22 cellular contexts compared by ENCODE assay signal in the genomic region with DNA sequence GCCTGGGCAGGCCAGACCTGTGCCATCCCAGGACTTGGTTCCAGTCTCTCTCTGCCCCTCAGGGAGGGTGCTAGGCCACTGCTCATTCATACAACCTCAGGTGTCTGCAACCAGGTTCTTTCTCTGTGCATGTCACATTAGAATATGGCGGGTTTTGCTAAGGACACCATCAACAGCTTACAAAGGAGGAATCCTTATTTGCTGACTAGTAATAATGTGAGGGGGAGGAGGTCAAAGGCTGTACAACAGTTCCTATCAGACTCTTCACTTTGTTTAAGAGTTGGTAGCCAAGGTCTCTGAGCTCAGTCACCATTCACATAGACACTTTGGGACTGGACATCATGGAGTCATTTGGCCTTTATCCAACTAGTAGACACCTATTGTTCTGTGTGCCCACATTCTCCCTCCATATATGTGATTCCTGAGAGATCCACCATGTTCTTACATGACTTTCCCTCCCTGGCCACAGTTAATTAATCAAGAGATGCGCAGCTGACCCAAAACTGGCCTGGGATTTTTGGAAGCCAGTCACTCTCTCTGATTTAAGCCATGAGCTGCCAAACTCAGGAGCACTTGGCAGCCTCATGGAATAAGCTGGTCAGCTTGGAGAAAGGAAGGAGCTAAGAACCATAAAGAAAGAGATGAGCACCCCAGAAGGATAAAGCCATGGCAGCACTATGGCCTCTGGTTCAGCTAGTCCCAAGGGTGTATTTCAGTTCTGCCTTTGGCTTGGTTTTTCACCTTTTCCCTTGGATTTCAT. TPM values are rescaled to one million over a fixed set of nuclear protein-coding genes. Genes with fewer than 3 reads are reported as not detected.
DNase-seq lines count a peak whose midpoint lies in the region; ATAC-seq and TF ChIP-seq lines count a peak whose summit lies in the region.
"Had no signal": no experiment of that assay in that cellular context is flagged by ENCODE, and none has a peak within 500 bp of the region (broad histone marks: within the 10 kb centered on the region; RNA-seq: fewer than 3 reads in every experiment).

No MANE protein-coding gene starts in this region.

- no peaks in the 10 kb centered on the region for H3K27me3 ChIP-seq in CD8-positive, alpha-beta memory T cell (ENCODE audit: insufficient read depth, low read length, poor library complexity, severe bottlenecking)
- H3K27me3 ChIP-seq in endodermal cell (ENCODE audit: control insufficient read depth, insufficient read depth, low read length, poor library complexity, severe bottlenecking) (no peaks in the 10 kb centered on the region), sigmoid colon (no peaks in the 10 kb centered on the region), hepatocyte (no peaks in the 10 kb centered on the region)
- H3K27me3 ChIP-seq: MG63 had no signal

- no peak for DNase-seq in activated naive CD4-positive, alpha-beta T cell treated with anti-CD3 and anti-CD28 coated beads, Interleukin-2, amount 10 ng/mL, durations not matched to agents 7 days and 5 days
- DNase-seq in CD8-positive, alpha-beta memory T cell = no peak
- DNase-seq in endodermal cell (peak; percentile 14), sigmoid colon (peak; percentile 40), SIG-M5 treated with dmso at 0.1 percent for 504 hours (lab: John Stamatoyannopoulos, UW; ENCODE audit: unreplicated experiment) (no peak), hepatocyte (ENCODE audit: low spot score) (no peak)
- DNase-seq: 8988T, DMS79 treated with DMSO at 0.1 percent for 48 hours, H9, Kasumi-1, MG63, NCI-H1092, NCI-H1436 treated with DMSO at 0.1 percent for 48 hours, NCI-H2029, NCI-H345, NCI-H524 treated with DMSO at 0.1 percent for 48 hours, SHP77 had no signal

- POLR2A ChIA-PET in CD8-positive, alpha-beta memory T cell (lab: Charles Lee) = no interaction called here

- H3K9me2 ChIP-seq in hepatocyte (replicated peaks; ENCODE audit: insufficient read depth) = no peaks in the 10 kb centered on the region

- peak overlapping the region; percentile 46 for H3K27ac Mint-ChIP-seq in activated naive CD4-positive, alpha-beta T cell treated with anti-CD3 and anti-CD28 coated beads, Interleukin-2, amount 50 U/mL, for 24 hours
- no peak overlapping the region for H3K27ac Mint-ChIP-seq in activated naive CD4-positive, alpha-beta T cell treated with anti-CD3 and anti-CD28 coated beads, Interleukin-2, amount 10 ng/mL, durations not matched to agents 7 days and 5 days
- peak overlapping the region in 6 of 8 donors; percentile 8 to 90 (median 66) for H3K27ac Mint-ChIP-seq in CD8-positive, alpha-beta memory T cell
- H3K27ac Mint-ChIP-seq in endodermal cell = no peak overlapping the region
- H3K27ac Mint-ChIP-seq: B cell had no signal

- H3K36me3 ChIP-seq in CD8-positive, alpha-beta memory T cell (ENCODE audit: insufficient read depth, low read length) = no peaks in the 10 kb centered on the region
- H3K36me3 ChIP-seq in endodermal cell (ENCODE audit: control insufficient read depth, insufficient read depth, low read length) (peaks cover 33% of the 10 kb centered on the region), sigmoid colon (peaks cover 0 to 30% (median 8%) of the 10 kb centered on the region in 4 donors), hepatocyte (replicated peaks; ENCODE audit: insufficient read depth, low read depth) (no peaks in the 10 kb centered on the region)
- H3K36me3 ChIP-seq: MG63 had no signal

- H3K9ac ChIP-seq in endodermal cell (ENCODE audit: extremely low read depth, low read length, poor library complexity, severe bottlenecking) = no peak overlapping the region

- no peak for TF ChIP-seq EP300 in sigmoid colon (IDR thresholded peaks at IDR 0.05)

- intact Hi-C loops in sigmoid colon (cut with DNase I) = no loop called here

- no peaks in the 10 kb centered on the region for H3K9me3 ChIP-seq in CD8-positive, alpha-beta memory T cell (ENCODE audit: low read length)
- H3K9me3 ChIP-seq in endodermal cell (ENCODE audit: control insufficient read depth, low read length) = peaks cover 23% of the 10 kb centered on the region
- no peaks in the 10 kb centered on the region for H3K9me3 ChIP-seq in sigmoid colon
- H3K9me3 ChIP-seq in hepatocyte (ENCODE audit: low read depth) = no peaks in the 10 kb centered on the region
- H3K9me3 ChIP-seq: MG63 had no signal

- CTCF ChIA-PET in activated naive CD4-positive, alpha-beta T cell treated with anti-CD3 and anti-CD28 coated beads, Interleukin-2, amount 10 ng/mL, durations not matched to agents 7 days and 5 days (lab: Charles Lee) = interaction anchor here (1.3 kb wide), 1 partner anchor 31 kb away, joined by 3 read pairs; no protein-coding TSS in a partner anchor
- CTCF ChIA-PET in CD8-positive, alpha-beta memory T cell (lab: Charles Lee) = no interaction called here

- TF ChIP-seq CTCF in endodermal cell (conservative IDR thresholded peaks at IDR 0.05) (no peak), sigmoid colon (IDR thresholded peaks at IDR 0.05) (no peak), hepatocyte (IDR thresholded peaks at IDR 0.05; ENCODE audit: poor library complexity) (no peak)

- H3K4me2 ChIP-seq in hepatocyte = no peak overlapping the region

- H3K4me1 ChIP-seq in CD8-positive, alpha-beta memory T cell (ENCODE audit: insufficient read depth, low read length) = no peaks in the 10 kb centered on the region
- H3K4me1 ChIP-seq in endodermal cell (ENCODE audit: control insufficient read depth, insufficient read depth, low read length) = peaks cover 6% of the 10 kb centered on the region
- H3K4me1 ChIP-seq in sigmoid colon = peaks cover 0 to 4% (median 0%) of the 10 kb centered on the region in 4 donors
- no peaks in the 10 kb centered on the region for H3K4me1 ChIP-seq in hepatocyte (ENCODE audit: insufficient read depth)

- no peaks in the 10 kb centered on the region for H3K79me2 ChIP-seq in hepatocyte

- WGBS in endodermal cell (ENCODE audit: insufficient coverage in 1 of 2, insufficient read length in 1 of 2), 2 experiments = 90 to 93% methylated on average over 2 of the region's 2 CpGs
- 97 to 98% methylated on average over 2 of the region's 2 CpGs for WGBS in sigmoid colon, 2 donors
- WGBS in hepatocyte (ENCODE audit: low lambda C conversion rate, missing lambda C conversion rate) = 94% methylated on average over 2 of the region's 2 CpGs

- no peaks in the 10 kb centered on the region for H3K9me3 Mint-ChIP-seq in activated naive CD4-positive, alpha-beta T cell treated with anti-CD3 and anti-CD28 coated beads, Interleukin-2, amount 50 U/mL, for 24 hours
- H3K9me3 Mint-ChIP-seq in activated naive CD4-positive, alpha-beta T cell treated with anti-CD3 and anti-CD28 coated beads, Interleukin-2, amount 10 ng/mL, durations not matched to agents 7 days and 5 days = no peaks in the 10 kb centered on the region
- no peaks in the 10 kb centered on the region for H3K9me3 Mint-ChIP-seq in CD8-positive, alpha-beta memory T cell
- H3K9me3 Mint-ChIP-seq in endodermal cell = peaks cover 11% of the 10 kb centered on the region
- H3K9me3 Mint-ChIP-seq: IgD-negative memory B cell had no signal

- ATAC-seq in GM18505 (IDR thresholded peaks at IDR 0.05; ENCODE audit: unreplicated experiment) = no peak

- no peaks in the 10 kb centered on the region for H3K27me3 Mint-ChIP-seq in activated naive CD4-positive, alpha-beta T cell treated with anti-CD3 and anti-CD28 coated beads, Interleukin-2, amount 50 U/mL, for 24 hours
- H3K27me3 Mint-ChIP-seq in activated naive CD4-positive, alpha-beta T cell treated with anti-CD3 and anti-CD28 coated beads, Interleukin-2, amount 10 ng/mL, durations not matched to agents 7 days and 5 days = no peaks in the 10 kb centered on the region
- H3K27me3 Mint-ChIP-seq in CD8-positive, alpha-beta memory T cell = peaks cover 0 to 2% of the 10 kb centered on the region in 2 donors
- no peaks in the 10 kb centered on the region for H3K27me3 Mint-ChIP-seq in endodermal cell (ENCODE audit: insufficient read depth)
- H3K27me3 Mint-ChIP-seq: B cell, IgD-negative memory B cell had no signal

- no peaks in the 10 kb centered on the region for H4K20me1 ChIP-seq in hepatocyte (ENCODE audit: insufficient read depth, poor library complexity, severe bottlenecking)

- peaks cover 26% of the 10 kb centered on the region for H3K4me1 Mint-ChIP-seq in activated naive CD4-positive, alpha-beta T cell treated with anti-CD3 and anti-CD28 coated beads, Interleukin-2, amount 50 U/mL, for 24 hours
- H3K4me1 Mint-ChIP-seq in activated naive CD4-positive, alpha-beta T cell treated with anti-CD3 and anti-CD28 coated beads, Interleukin-2, amount 10 ng/mL, durations not matched to agents 7 days and 5 days = no peaks in the 10 kb centered on the region
- H3K4me1 Mint-ChIP-seq in CD8-positive, alpha-beta memory T cell = peaks cover 12 to 52% (median 26%) of the 10 kb centered on the region in 3 donors
- H3K4me1 Mint-ChIP-seq in endodermal cell = peaks cover 19% of the 10 kb centered on the region
- H3K4me1 Mint-ChIP-seq: B cell had no signal

- peaks cover 17% of the 10 kb centered on the region for H3K36me3 Mint-ChIP-seq in activated naive CD4-positive, alpha-beta T cell treated with anti-CD3 and anti-CD28 coated beads, Interleukin-2, amount 50 U/mL, for 24 hours
- H3K36me3 Mint-ChIP-seq in activated naive CD4-positive, alpha-beta T cell treated with anti-CD3 and anti-CD28 coated beads, Interleukin-2, amount 10 ng/mL, durations not matched to agents 7 days and 5 days = peaks cover 29% of the 10 kb centered on the region
- peaks cover 0 to 63% (median 8%) of the 10 kb centered on the region in 3 donors for H3K36me3 Mint-ChIP-seq in CD8-positive, alpha-beta memory T cell
- H3K36me3 Mint-ChIP-seq in endodermal cell (ENCODE audit: low read depth) = peaks cover 45% of the 10 kb centered on the region

- no peak overlapping the region for H3K27ac ChIP-seq in CD8-positive, alpha-beta memory T cell (ENCODE audit: low read depth, low read length)
- no peak overlapping the region for H3K27ac ChIP-seq in endodermal cell (ENCODE audit: low read depth, low read length)
- H3K27ac ChIP-seq in sigmoid colon = no peak overlapping the region
- no peak overlapping the region for H3K27ac ChIP-seq in hepatocyte
- H3K27ac ChIP-seq: HL-60 had no signal

- TF ChIP-seq POLR2A in sigmoid colon (IDR thresholded peaks at IDR 0.05) (no peak), GM18505 (IDR thresholded peaks at IDR 0.05; ENCODE audit: borderline replicate concordance, extremely low read depth, insufficient read depth, insufficient read length) (no peak)

- no peak overlapping the region for H2AFZ ChIP-seq in hepatocyte

- no peak overlapping the region for H3K4me3 Mint-ChIP-seq in activated naive CD4-positive, alpha-beta T cell treated with anti-CD3 and anti-CD28 coated beads, Interleukin-2, amount 50 U/mL, for 24 hours
- H3K4me3 Mint-ChIP-seq in activated naive CD4-positive, alpha-beta T cell treated with anti-CD3 and anti-CD28 coated beads, Interleukin-2, amount 10 ng/mL, durations not matched to agents 7 days and 5 days = no peak overlapping the region
- peak overlapping the region in 1 of 7 donors; percentile 51 for H3K4me3 Mint-ChIP-seq in CD8-positive, alpha-beta memory T cell
- no peak overlapping the region for H3K4me3 Mint-ChIP-seq in endodermal cell
- H3K4me3 Mint-ChIP-seq: B cell, H9, IgD-negative memory B cell had no signal

- no peak overlapping the region for H3K4me3 ChIP-seq in CD8-positive, alpha-beta memory T cell (ENCODE audit: low read length)
- no peak overlapping the region for H3K4me3 ChIP-seq in endodermal cell (ENCODE audit: low read length)
- no peak overlapping the region for H3K4me3 ChIP-seq in sigmoid colon
- H3K4me3 ChIP-seq in hepatocyte = no peak overlapping the region
- H3K4me3 ChIP-seq: MG63 had no signal

RNA-seq across cellular contexts. Expression of gene DPCD, which starts 51.2 kb away (rescaled TPM):
- total RNA-seq in CD8-positive, alpha-beta memory T cell = 10 to 100 TPM; 21.0 to 22.6 TPM
- polyA plus RNA-seq in CD8-positive, alpha-beta memory T cell = 0.75 TPM
- total RNA-seq in endodermal cell (10 to 100 TPM; 33.3 to 52.0 TPM), sigmoid colon (10 to 100 TPM; 18.5 to 80.2 (median 40.0) TPM), hepatocyte (24.8 and 27.9 TPM in 2 replicates)
- 43.1 TPM for polyA plus RNA-seq in endodermal cell (2013, experiment 1 of 2)
- 46.7 TPM for polyA plus RNA-seq in endodermal cell (2013, experiment 2 of 2)
- polyA plus RNA-seq in sigmoid colon (10 to 100 TPM; 13.2 to 25.7 (median 24.9) TPM), hepatocyte (26.5 and 30.1 TPM in 2 replicates)

RNA-seq across cellular contexts. Expression of gene POLL, which starts 51.3 kb away (rescaled TPM):
- total RNA-seq in CD8-positive, alpha-beta memory T cell = 10 to 100 TPM; 30.9 to 32.6 TPM
- 15.9 TPM for polyA plus RNA-seq in CD8-positive, alpha-beta memory T cell
- total RNA-seq in endodermal cell = 10 to 100 TPM; 51.8 to 59.3 TPM
- polyA plus RNA-seq in endodermal cell (2013, experiment 1 of 2) = 39.0 TPM
- 28.8 TPM for polyA plus RNA-seq in endodermal cell (2013, experiment 2 of 2)
- 10 to 100 TPM; 25.3 to 39.6 (median 33.2) TPM for total RNA-seq in sigmoid colon
- 10 to 100 TPM in 2 of 3 donors, 1 to 10 TPM in 1; 9.0 to 29.4 (median 19.2) TPM for polyA plus RNA-seq in sigmoid colon
- total RNA-seq in hepatocyte = 17.7 and 20.9 TPM in 2 replicates
- 16.8 and 19.2 TPM in 2 replicates for polyA plus RNA-seq in hepatocyte

RNA-seq across cellular contexts. Expression of gene FBXW4, which starts 55.6 kb away (rescaled TPM):
- 10 to 100 TPM; 44.2 to 54.4 TPM for total RNA-seq in CD8-positive, alpha-beta memory T cell
- polyA plus RNA-seq in CD8-positive, alpha-beta memory T cell = 13.1 TPM
- total RNA-seq in endodermal cell (10 to 100 TPM; 63.8 to 70.9 TPM), sigmoid colon (100 to 1,000 TPM in 3 of 4 donors, 10 to 100 TPM in 1; 89.7 to 122 (median 111) TPM), hepatocyte (28.5 and 32.7 TPM in 2 replicates)
- 15.5 TPM for polyA plus RNA-seq in endodermal cell (2013, experiment 1 of 2)
- 16.8 TPM for polyA plus RNA-seq in endodermal cell (2013, experiment 2 of 2)
- polyA plus RNA-seq in sigmoid colon (10 to 100 TPM; 28.4 to 42.0 (median 33.5) TPM), hepatocyte (13.1 and 15.5 TPM in 2 replicates)

Comparison
In these comparisons a context has a peak if more than half of its experiments do, and no peak if none do; other contexts are left out.
1. H3K27ac Mint-ChIP-seq: peak in activated naive CD4-positive, alpha-beta T cell treated with anti-CD3 and anti-CD28 coated beads, Interleukin-2, amount 50 U/mL, for 24 hours (single experiment) and CD8-positive, alpha-beta memory T cell (6 of 8); none in activated naive CD4-positive, alpha-beta T cell treated with anti-CD3 and anti-CD28 coated beads, Interleukin-2, amount 10 ng/mL, durations not matched to agents 7 days and 5 days (single experiment) and endodermal cell (single experiment).
2. DNase-seq: peak in endodermal cell (single experiment) and sigmoid colon (single experiment); none in activated naive CD4-positive, alpha-beta T cell treated with anti-CD3 and anti-CD28 coated beads, Interleukin-2, amount 10 ng/mL, durations not matched to agents 7 days and 5 days (single experiment), CD8-positive, alpha-beta memory T cell (0 of 5), SIG-M5 treated with dmso at 0.1 percent for 504 hours (single experiment) and hepatocyte (single experiment).